18 cellular contexts compared by ENCODE assay signal in the genomic region with DNA sequence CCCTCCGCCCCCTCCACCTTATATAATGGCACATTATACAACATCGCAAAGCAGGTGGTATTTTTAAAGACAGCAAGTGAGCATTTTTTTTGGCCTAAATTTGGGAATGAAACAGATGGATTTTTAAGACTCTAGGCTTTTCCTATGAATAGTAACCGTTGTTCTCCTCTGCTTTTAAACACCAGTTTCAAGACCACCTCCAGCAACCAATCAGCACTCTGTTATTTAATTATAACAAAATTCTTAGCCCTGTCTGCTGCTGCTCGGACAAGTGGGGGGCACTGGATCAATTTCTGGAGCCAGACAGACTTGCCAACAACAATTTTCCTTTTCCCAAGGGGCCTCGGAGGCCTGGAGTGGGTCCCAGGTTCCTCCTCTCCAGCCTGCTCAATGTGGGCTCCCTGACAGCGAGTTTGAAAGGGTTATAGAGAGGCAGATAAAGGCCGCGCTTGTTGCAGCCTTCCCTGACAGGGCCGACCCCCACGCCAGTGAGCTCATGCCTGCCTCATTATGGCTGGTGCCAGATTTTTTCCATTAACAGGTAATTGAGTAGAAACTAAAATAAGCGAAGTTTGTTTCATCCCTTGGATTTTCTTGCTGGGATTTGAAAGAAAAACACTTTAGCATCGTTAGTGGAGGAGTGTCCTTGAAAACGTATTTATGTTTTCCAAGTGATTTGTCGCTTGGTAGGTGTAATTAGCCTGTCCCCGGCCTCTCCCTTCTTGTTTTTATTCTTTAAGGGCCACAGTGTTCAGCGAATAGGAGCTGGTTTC.
A peak's percentile ranks its signal among the peaks of the same experiment; 100 is the strongest.
DNase-seq lines count a peak whose midpoint lies in the region; ATAC-seq and TF ChIP-seq lines count a peak whose summit lies in the region.
"Had no signal": no experiment of that assay in that cellular context is flagged by ENCODE, and none has a peak within 500 bp of the region (broad histone marks: within the 10 kb centered on the region; RNA-seq: fewer than 3 reads in every experiment).

No MANE protein-coding gene starts in this region.

- H3K36me3 ChIP-seq in tibial nerve: no peaks in the 10 kb centered on the region
- H3K36me3 ChIP-seq: transverse colon had no signal

- H3K9me3 ChIP-seq in tibial nerve: no peaks in the 10 kb centered on the region
- H3K9me3 ChIP-seq: body of pancreas, transverse colon had no signal

- peaks cover 0 to 17% (median 9%) of the 10 kb centered on the region in 4 donors for H3K4me1 ChIP-seq in tibial nerve
- H3K4me1 ChIP-seq: body of pancreas had no signal

- TF ChIP-seq EP300 in tibial nerve (IDR thresholded peaks at IDR 0.05): no peak

- no peak for ATAC-seq in HG02973 (IDR thresholded peaks at IDR 0.05; ENCODE audit: unreplicated experiment)
- no peak for ATAC-seq in HG02623 (IDR thresholded peaks at IDR 0.05; ENCODE audit: unreplicated experiment)
- ATAC-seq: activated CD4-positive, CD25-positive, alpha-beta regulatory T cell treated with anti-CD3 and anti-CD28 coated beads, Interleukin-2, amount 50 U/mL, for 24 hours; body of pancreas had no signal

- peak overlapping the region; percentile 63 to 79 for H3K27ac ChIP-seq in coronary artery
- peak overlapping the region in 2 of 4 donors; percentile 7 to 55 for H3K27ac ChIP-seq in tibial nerve
- H3K27ac ChIP-seq: body of pancreas, skin epidermis, transverse colon had no signal

- WGBS in tibial nerve, 2 donors: 35 to 43% methylated on average over 16 of the region's 16 CpGs

- TF ChIP-seq POLR2A in tibial nerve (IDR thresholded peaks at IDR 0.05): no peak

- H3K27me3 ChIP-seq in tibial nerve: no peaks in the 10 kb centered on the region
- H3K27me3 ChIP-seq: body of pancreas, transverse colon had no signal

- DNase-seq in NCI-H1417 (lab: John Stamatoyannopoulos, UW): peak in 2 of 3 experiments; percentile 1 to 21
- no peak for DNase-seq in NCI-H1417 treated with DMSO at 0.1 percent for 48 hours (lab: John Stamatoyannopoulos, UW)
- no peak for DNase-seq in coronary artery (ENCODE audit: low spot score)
- DNase-seq in inferior parietal cortex (ENCODE audit: extremely low spot score): peak; percentile 45
- DNase-seq in superior temporal gyrus (ENCODE audit: extremely low spot score): peak; percentile 60
- DNase-seq in tibial nerve (ENCODE audit: low spot score in 2 of 2): no peak
- DNase-seq: 8988T; activated gamma-delta T cell; body of pancreas; DND-41; effector CD4-positive, alpha-beta T cell; mammary epithelial cell; NCI-H2081 treated with DMSO at 0.1 percent for 48 hours; transverse colon had no signal

- TF ChIP-seq CTCF in coronary artery (IDR thresholded peaks at IDR 0.05) (no peak), tibial nerve (IDR thresholded peaks at IDR 0.05) (no peak)

- no peak overlapping the region for H3K4me3 ChIP-seq in coronary artery
- H3K4me3 ChIP-seq in tibial nerve: no peak overlapping the region
- H3K4me3 ChIP-seq: body of pancreas, skin epidermis, transverse colon had no signal

Comparison
In these comparisons a context has a peak if more than half of its experiments do, and no peak if none do; other contexts are left out.
1. DNase-seq: peak in NCI-H1417 (2 of 3), inferior parietal cortex (single experiment) and superior temporal gyrus (single experiment); none in NCI-H1417 treated with DMSO at 0.1 percent for 48 hours (single experiment), coronary artery (single experiment) and tibial nerve (0 of 2).